In genomic region chr3:110731148-110731547, GRCh38 we compare ENCODE assay signal across 20 cellular contexts.
"Had no signal": no experiment of that assay in that cellular context is flagged by ENCODE, and none has a peak within 500 bp of the region (broad histone marks: within the 10 kb centered on the region; RNA-seq: fewer than 3 reads in every experiment).

No MANE protein-coding gene starts in this region.

- H3K27me3 ChIP-seq: body of pancreas, gastroesophageal sphincter, heart right ventricle, right atrium auricular region had no signal

- H3K4me1 ChIP-seq: body of pancreas, esophagus squamous epithelium, gastroesophageal sphincter, heart right ventricle, left ventricle myocardium inferior, right atrium auricular region, suprapubic skin had no signal

- H3K9me3 ChIP-seq: body of pancreas, esophagus squamous epithelium, gastroesophageal sphincter, left ventricle myocardium inferior, mucosa of descending colon, right atrium auricular region had no signal

- H3K4me3 ChIP-seq: body of pancreas, coronary artery, esophagus squamous epithelium, gastroesophageal sphincter, heart right ventricle, left ventricle myocardium inferior, mucosa of descending colon, right atrium auricular region, suprapubic skin had no signal

- H3K36me3 ChIP-seq: esophagus squamous epithelium, gastroesophageal sphincter, heart right ventricle, left ventricle myocardium inferior, right atrium auricular region, suprapubic skin had no signal

- DNase-seq: activated CD4-positive, alpha-beta memory T cell treated with anti-CD3 and anti-CD28 coated beads, Interleukin-2, amount 10 ng/mL, durations not matched to agents 7 days and 5 days; activated CD4-positive, alpha-beta T cell treated with anti-CD3 and anti-CD28 coated beads for 4 hours; activated effector memory CD4-positive, alpha-beta T cell treated with anti-CD3 and anti-CD28 coated beads, Interleukin-2, amount 50 U/mL, for 16 hours; activated T-cell treated with anti-CD3 and anti-CD28 coated beads, Interleukin-2, amount 50 U/mL, for 4 hours; amygdala; body of pancreas; central memory CD4-positive, alpha-beta T cell; effector CD8-positive, alpha-beta T cell; esophagus squamous epithelium; heart right ventricle; left ventricle myocardium inferior; mucosa of descending colon; naive thymus-derived CD8-positive, alpha-beta T cell; posterior cingulate gyrus; T-helper 17 cell; trophoblast cell had no signal

- H3K27ac ChIP-seq: body of pancreas, coronary artery, esophagus squamous epithelium, gastroesophageal sphincter, heart right ventricle, left ventricle myocardium inferior, right atrium auricular region, suprapubic skin had no signal
